3 cellular contexts compared by ENCODE assay signal in genomic region chr13:110684388-110685056, GRCh38.
TF ChIP-seq lines count a peak whose summit lies in the region.

No MANE protein-coding gene starts in this region.

TF ChIP-seq in GM12878, 131 proteins besides CTCF, POLR2A, EP300 and RAD21 (continues in another document):
- no peak for TF ChIP-seq PRDM15 (CRISPR knock-in tag; IDR thresholded peaks at IDR 0.05)
- TF ChIP-seq RAD51 (IDR thresholded peaks at IDR 0.05): no peak
- TF ChIP-seq CHD1 (IDR thresholded peaks at IDR 0.05; ENCODE audit: low read depth, low read length): no peak
- TF ChIP-seq MYC (IDR thresholded peaks at IDR 0.05; ENCODE audit: insufficient read depth, insufficient read length, insufficient replicate concordance, low read length, severe bottlenecking): no peak
- TF ChIP-seq STAT1 (conservative IDR thresholded peaks at IDR 0.05): no peak
- TF ChIP-seq EZH2 (IDR thresholded peaks at IDR 0.05; ENCODE audit: borderline replicate concordance, control insufficient read depth, low read depth, low read length): no peak
- TF ChIP-seq ZNF217 (IDR thresholded peaks at IDR 0.05): no peak
- no peak for TF ChIP-seq ZBTB11 (CRISPR knock-in tag; IDR thresholded peaks at IDR 0.05)
- TF ChIP-seq SUPT20H (IDR thresholded peaks at IDR 0.05; ENCODE audit: borderline replicate concordance, control insufficient read depth, low read depth, low read length): no peak
- TF ChIP-seq IKZF2 (IDR thresholded peaks at IDR 0.05): no peak
- TF ChIP-seq SMARCA5 (IDR thresholded peaks at IDR 0.05): no peak

TF ChIP-seq in liver, 16 proteins besides CTCF, POLR2A, EP300 and RAD21:
- TF ChIP-seq FOXA1 (IDR thresholded peaks at IDR 0.05) (peak; percentile 20), HNF4A (conservative IDR thresholded peaks at IDR 0.05) (peak; percentile 92 to 96), NR2F2 (IDR thresholded peaks at IDR 0.05) (no peak), YY1 (IDR thresholded peaks at IDR 0.05) (peak; percentile 69), REST (IDR thresholded peaks at IDR 0.05) (no peak), MAX (IDR thresholded peaks at IDR 0.05) (no peak), JUND (IDR thresholded peaks at IDR 0.05) (no peak), HNF4G (IDR thresholded peaks at IDR 0.05) (peak; percentile 63), RXRA (IDR thresholded peaks at IDR 0.05) (peak; percentile 83 to 84), SP1 (IDR thresholded peaks at IDR 0.05) (peak; percentile 71), ZBTB33 (IDR thresholded peaks at IDR 0.05) (peak; percentile 45), ATF3 (IDR thresholded peaks at IDR 0.05) (no peak), TAF1 (conservative IDR thresholded peaks at IDR 0.05) (no peak), FOXA2 (IDR thresholded peaks at IDR 0.05) (peak; percentile 32), GABPA (IDR thresholded peaks at IDR 0.05 in 1 of 2, conservative IDR thresholded peaks at IDR 0.05 in 1 of 2) (no peak), EGR1 (IDR thresholded peaks at IDR 0.05; ENCODE audit: low read depth in 2 of 2) (peak in 1 of 2 donors; percentile 11)

TF ChIP-seq in WTC11, 78 proteins besides CTCF, POLR2A, EP300 and RAD21:
- TF ChIP-seq ZNF263 (CRISPR knock-in tag; IDR thresholded peaks at IDR 0.05; ENCODE audit: low read depth) (no peak), PREB (CRISPR knock-in tag; IDR thresholded peaks at IDR 0.05; ENCODE audit: borderline replicate concordance) (no peak), FOXP4 (CRISPR knock-in tag; IDR thresholded peaks at IDR 0.05) (no peak)
